In the genomic region with DNA sequence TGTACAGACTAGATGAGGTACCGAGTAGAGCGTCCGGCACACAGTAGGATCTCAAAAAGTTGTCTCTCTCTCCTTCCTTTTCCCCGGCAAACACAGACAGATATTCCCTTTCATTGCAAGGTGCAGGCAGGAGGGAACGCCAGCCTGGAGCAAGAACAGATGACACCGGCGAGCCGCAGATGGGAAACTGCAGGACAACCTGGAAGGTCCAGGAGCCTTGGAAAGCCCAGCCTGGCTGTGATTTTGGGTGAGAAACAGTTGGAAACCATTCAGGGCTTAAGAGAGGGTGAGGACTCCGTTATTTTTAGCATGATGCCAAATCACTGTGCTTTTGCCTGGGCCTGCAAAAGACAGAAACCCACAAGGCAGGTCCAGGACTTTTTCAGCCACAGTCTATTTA, we compare ENCODE assay signal across 21 cellular contexts. TPM values are rescaled to one million over a fixed set of nuclear protein-coding genes. Genes with fewer than 3 reads are reported as not detected.
DNase-seq lines count a peak whose midpoint lies in the region; ATAC-seq and TF ChIP-seq lines count a peak whose summit lies in the region.
"Had no signal": no experiment of that assay in that cellular context is flagged by ENCODE, and none has a peak within 500 bp of the region (broad histone marks: within the 10 kb centered on the region; RNA-seq: fewer than 3 reads in every experiment).

No MANE protein-coding gene starts in this region.

- ATAC-seq in GM19467 (IDR thresholded peaks at IDR 0.05; ENCODE audit: unreplicated experiment) = no peak
- ATAC-seq in GM18909 (IDR thresholded peaks at IDR 0.05; ENCODE audit: poor library complexity, unreplicated experiment) = no peak
- ATAC-seq: GM23338, HCT116 had no signal

- DNase-seq in HFFc6 = no peak
- no peak for DNase-seq in hepatocyte (ENCODE audit: low spot score)
- no peak for DNase-seq in osteocyte (ENCODE audit: extremely low spot score, unreplicated experiment)
- no peak for DNase-seq in kidney glomerular epithelial cell (lab: John Stamatoyannopoulos, UW)
- no peak for DNase-seq in SHP77 (lab: John Stamatoyannopoulos, UW)
- DNase-seq: BE2C; CD4-positive, CD25-positive, alpha-beta regulatory T cell; COR-L47; DMS 273 treated with DMSO at 0.1 percent for 48 hours; DND-41; GDM1; KBM-7; NCI-H187; NCI-H226; RPMI8226; SJCRH30 had no signal

- H3K4me3 Mint-ChIP-seq in HFFc6 (no peak overlapping the region), brain (peak overlapping the region in 2 of 5 experiments; percentile 10 to 53), osteocyte (ENCODE audit: unreplicated experiment) (no peak overlapping the region)
- H3K4me3 Mint-ChIP-seq: GM23338 had no signal

- no peaks in the 10 kb centered on the region for H3K27me3 ChIP-seq in hepatocyte
- H3K27me3 ChIP-seq: BE2C, SJCRH30 had no signal

- H3K36me3 Mint-ChIP-seq in HFFc6 (ENCODE audit: low read depth) (peaks cover 62% of the 10 kb centered on the region), brain (peaks cover 36% of the 10 kb centered on the region), osteocyte (ENCODE audit: unreplicated experiment) (peaks cover 39% of the 10 kb centered on the region)
- H3K36me3 Mint-ChIP-seq: CD4-positive, CD25-positive, alpha-beta regulatory T cell had no signal

- H3K4me2 ChIP-seq in hepatocyte = peak overlapping the region; percentile 27
- H3K4me2 ChIP-seq: GM23338 had no signal

- peak overlapping the region; percentile 28; the same call in 1 of the 2 replicates for H3K27ac Mint-ChIP-seq in HFFc6
- H3K27ac Mint-ChIP-seq in brain = peak overlapping the region in 4 of 5 experiments; percentile 27 to 82 (median 42)
- peak overlapping the region; percentile 75 for H3K27ac Mint-ChIP-seq in osteocyte (ENCODE audit: unreplicated experiment)
- H3K27ac Mint-ChIP-seq: CD4-positive, CD25-positive, alpha-beta regulatory T cell; GM23338 had no signal

- peaks cover 28% of the 10 kb centered on the region for H3K4me1 ChIP-seq in hepatocyte (ENCODE audit: insufficient read depth)

- H3K9me3 Mint-ChIP-seq in HFFc6 (no peaks in the 10 kb centered on the region), brain (no peaks in the 10 kb centered on the region), osteocyte (ENCODE audit: unreplicated experiment) (no peaks in the 10 kb centered on the region)
- H3K9me3 Mint-ChIP-seq: GM23338 had no signal

- peaks cover 80% of the 10 kb centered on the region for H4K20me1 ChIP-seq in hepatocyte (ENCODE audit: insufficient read depth, poor library complexity, severe bottlenecking)

- H3K4me1 Mint-ChIP-seq in HFFc6 (ENCODE audit: low read depth) = peaks cover 93% of the 10 kb centered on the region
- peaks cover 78% of the 10 kb centered on the region for H3K4me1 Mint-ChIP-seq in brain
- peaks cover 76% of the 10 kb centered on the region for H3K4me1 Mint-ChIP-seq in osteocyte (ENCODE audit: unreplicated experiment)
- H3K4me1 Mint-ChIP-seq: CD4-positive, CD25-positive, alpha-beta regulatory T cell had no signal

- TF ChIP-seq CTCF in HFFc6 (IDR thresholded peaks at IDR 0.05) (no peak), brain (conservative IDR thresholded peaks at IDR 0.05) (no peak), hepatocyte (IDR thresholded peaks at IDR 0.05; ENCODE audit: poor library complexity) (no peak), osteocyte (IDR thresholded peaks at IDR 0.05) (no peak)

- H3K9me3 ChIP-seq in hepatocyte (ENCODE audit: low read depth) = no peaks in the 10 kb centered on the region
- H3K9me3 ChIP-seq: BE2C, SJCRH30 had no signal

- H3K36me3 ChIP-seq in hepatocyte (replicated peaks; ENCODE audit: insufficient read depth, low read depth) = no peaks in the 10 kb centered on the region
- H3K36me3 ChIP-seq: BE2C had no signal

- no peak overlapping the region for H3K27ac ChIP-seq in hepatocyte
- H3K27ac ChIP-seq: SJCRH30 had no signal

- no peaks in the 10 kb centered on the region for H3K9me2 ChIP-seq in hepatocyte (replicated peaks; ENCODE audit: insufficient read depth)

- no peak overlapping the region for H3K4me3 ChIP-seq in hepatocyte
- H3K4me3 ChIP-seq: GM23338, SJCRH30 had no signal

- no peak overlapping the region for H2AFZ ChIP-seq in hepatocyte
- H2AFZ ChIP-seq: GM23338 had no signal

- H3K79me2 ChIP-seq in hepatocyte = peaks cover 96% of the 10 kb centered on the region

- H3K27me3 Mint-ChIP-seq in HFFc6 (ENCODE audit: insufficient read depth) (peaks cover 1% of the 10 kb centered on the region), brain (peaks cover 4% of the 10 kb centered on the region), osteocyte (ENCODE audit: unreplicated experiment) (no peaks in the 10 kb centered on the region)

- 87% methylated on average over 8 of the region's 9 CpGs for WGBS in hepatocyte (ENCODE audit: low lambda C conversion rate, missing lambda C conversion rate)

RNA-seq across cellular contexts. Expression of a gene that starts 7.3 kb away (rescaled TPM):
- total RNA-seq in HFFc6 (2021; fragmentation: NEBNext Ultra II Directional; extraction: Animal tissue kit (Norgen Biotek cat#: 25700)) = 100 to 1,000 TPM; 507 to 539 (median 527) TPM
- 10.4 TPM for polyA plus RNA-seq in brain (ENCODE audit: insufficient read depth, low read depth, low replicate concordance)
- total RNA-seq in hepatocyte = 266 and 289 TPM in 2 replicates
- polyA plus RNA-seq in hepatocyte = 126 and 148 TPM in 2 replicates
- 560 and 587 TPM in 2 replicates for total RNA-seq in osteocyte
- total RNA-seq: CD4-positive, CD25-positive, alpha-beta regulatory T cell had no signal
- polyA plus RNA-seq: CD4-positive, CD25-positive, alpha-beta regulatory T cell had no signal
